ENCODE assay signal across 26 cellular contexts in the genomic region with DNA sequence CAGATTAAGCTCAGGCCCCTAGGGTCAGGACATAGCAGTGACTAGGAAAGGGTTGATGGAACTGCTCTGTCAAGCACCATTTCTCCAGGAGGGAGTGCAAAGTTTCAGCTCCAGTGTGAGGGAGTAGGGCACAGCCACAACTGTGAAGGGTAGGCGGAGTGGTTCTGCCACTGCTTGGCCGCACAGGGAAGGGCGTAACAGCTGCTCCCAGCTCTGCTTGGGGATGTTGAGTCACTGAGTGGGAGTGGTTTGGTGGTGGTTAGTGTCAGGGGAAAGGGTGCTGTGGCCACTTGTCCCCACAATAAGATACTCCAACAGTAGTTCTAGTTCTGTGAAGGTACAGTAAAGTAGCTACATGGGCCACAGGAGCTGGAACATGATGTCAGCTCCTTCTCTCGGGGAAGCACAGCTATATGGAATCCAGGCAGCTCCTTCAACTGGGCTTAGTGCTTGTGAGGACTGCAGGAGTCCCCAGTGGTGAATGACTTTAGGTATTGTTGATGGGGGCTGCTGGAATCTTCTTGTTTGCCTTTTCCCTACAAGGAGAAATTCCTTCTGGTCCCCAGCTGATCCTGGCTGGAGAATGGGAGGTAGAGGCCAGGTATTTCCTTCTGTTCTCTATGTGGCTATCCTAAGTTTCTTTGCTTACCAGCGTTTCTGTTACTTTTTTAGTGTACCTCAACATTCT.
A peak's percentile ranks its signal among the peaks of the same experiment; 100 is the strongest.
DNase-seq lines count a peak whose midpoint lies in the region; ATAC-seq and TF ChIP-seq lines count a peak whose summit lies in the region.
"Had no signal": no experiment of that assay in that cellular context is flagged by ENCODE, and none has a peak within 500 bp of the region (broad histone marks: within the 10 kb centered on the region; RNA-seq: fewer than 3 reads in every experiment).

No MANE protein-coding gene starts in this region.

- no peaks in the 10 kb centered on the region for H3K27me3 Mint-ChIP-seq in glutamatergic neuron (ENCODE audit: unreplicated experiment)
- H3K27me3 Mint-ChIP-seq in activated CD4-positive, alpha-beta memory T cell treated with anti-CD3 and anti-CD28 coated beads, Interleukin-2, amount 10 ng/mL, durations not matched to agents 7 days and 5 days, result no peaks in the 10 kb centered on the region
- H3K27me3 Mint-ChIP-seq: B cell, IgD-negative memory B cell had no signal

- POLR2A ChIA-PET in activated CD4-positive, alpha-beta memory T cell treated with anti-CD3 and anti-CD28 coated beads, Interleukin-2, amount 10 ng/mL, durations not matched to agents 7 days and 5 days (lab: Charles Lee), result no interaction called here

- no peak overlapping the region for H3K4me3 Mint-ChIP-seq in glutamatergic neuron (ENCODE audit: unreplicated experiment)
- H3K4me3 Mint-ChIP-seq in activated CD4-positive, alpha-beta memory T cell treated with anti-CD3 and anti-CD28 coated beads, Interleukin-2, amount 10 ng/mL, durations not matched to agents 7 days and 5 days, result no peak overlapping the region
- H3K4me3 Mint-ChIP-seq: B cell; CD8-positive, alpha-beta T cell; IgD-negative memory B cell had no signal

- no peak overlapping the region for H3K18ac ChIP-seq in mesenchymal stem cell (ENCODE audit: low read depth in 1 of 2, low read length in 2 of 2)

- DNase-seq in Daoy (ENCODE audit: low read depth) (peak; percentile 17), NT2/D1 (ENCODE audit: low read depth, low spot score) (peak; percentile 15), mesenchymal stem cell (no peak), lower lobe of right lung (no peak), glutamatergic neuron (no peak)
- no peak for DNase-seq in activated CD4-positive, alpha-beta memory T cell treated with anti-CD3 and anti-CD28 coated beads, Interleukin-2, amount 10 ng/mL, durations not matched to agents 7 days and 5 days
- no peak for DNase-seq in activated CD4-positive, alpha-beta T cell treated with anti-CD3 and anti-CD28 coated beads, Interleukin-2, amount 50 U/mL, for 48 hours
- DNase-seq: Caco-2; CD8-positive, alpha-beta T cell; EL; GDM1; H7; NCI-H1048; NCI-H1417; NCI-H1694; NCI-H2029 treated with DMSO at 0.1 percent for 48 hours; NCI-H2227 treated with DMSO at 0.1 percent for 48 hours; NCI-H526 treated with DMSO at 0.1 percent for 48 hours; OCI-M1; SK-N-SH had no signal

- H3K4me3 ChIP-seq in NT2/D1 (ENCODE audit: insufficient read length, low read depth), result no peak overlapping the region
- no peak overlapping the region for H3K4me3 ChIP-seq in mesenchymal stem cell (ENCODE audit: insufficient read depth in 1 of 2, low read depth in 1 of 2, low read length in 2 of 2)
- H3K4me3 ChIP-seq in lower lobe of right lung, result no peak overlapping the region

- H3K36me3 Mint-ChIP-seq in glutamatergic neuron (ENCODE audit: unreplicated experiment), result peaks cover 3% of the 10 kb centered on the region
- H3K36me3 Mint-ChIP-seq in activated CD4-positive, alpha-beta memory T cell treated with anti-CD3 and anti-CD28 coated beads, Interleukin-2, amount 10 ng/mL, durations not matched to agents 7 days and 5 days (ENCODE audit: low read depth), result no peaks in the 10 kb centered on the region
- H3K36me3 Mint-ChIP-seq: CD8-positive, alpha-beta T cell had no signal

- H3K79me1 ChIP-seq in mesenchymal stem cell (replicated peaks; ENCODE audit: low read length, poor library complexity, severe bottlenecking), result no peaks in the 10 kb centered on the region

- H3K36me3 ChIP-seq in NT2/D1 (ENCODE audit: insufficient read depth, insufficient read length, low read length) (no peaks in the 10 kb centered on the region), mesenchymal stem cell (ENCODE audit: control insufficient read depth in 1 of 2, insufficient read depth in 2 of 2, low read depth in 1 of 2, low read length in 2 of 2) (no peaks in the 10 kb centered on the region), lower lobe of right lung (no peaks in the 10 kb centered on the region)

- whole genome bisulfite sequencing in mesenchymal stem cell, result 96% methylated on average over 4 of the region's 5 CpGs

- intact Hi-C loops in lower lobe of right lung (cut with DNase I), result no loop called here

- no peaks in the 10 kb centered on the region for H3K9me3 Mint-ChIP-seq in glutamatergic neuron (ENCODE audit: unreplicated experiment)
- peaks cover 12% of the 10 kb centered on the region for H3K9me3 Mint-ChIP-seq in activated CD4-positive, alpha-beta memory T cell treated with anti-CD3 and anti-CD28 coated beads, Interleukin-2, amount 10 ng/mL, durations not matched to agents 7 days and 5 days

- H3K4me1 ChIP-seq in NT2/D1 (ENCODE audit: insufficient read depth, insufficient read length) (no peaks in the 10 kb centered on the region), mesenchymal stem cell (ENCODE audit: control insufficient read depth, insufficient read depth, low read depth, low read length) (no peaks in the 10 kb centered on the region), lower lobe of right lung (no peaks in the 10 kb centered on the region)
- H3K4me1 ChIP-seq: Caco-2 had no signal

- H2AFZ ChIP-seq in mesenchymal stem cell (ENCODE audit: low read depth, low read length), result no peak overlapping the region

- H3K14ac ChIP-seq in mesenchymal stem cell (ENCODE audit: low read length in 2 of 2), result no peak overlapping the region

- H3K27ac ChIP-seq in mesenchymal stem cell (ENCODE audit: low read length, poor library complexity, severe bottlenecking) (no peak overlapping the region), lower lobe of right lung (no peak overlapping the region)
- H3K27ac ChIP-seq: 22Rv1, C4-2B, KMS-11 had no signal

- no peak overlapping the region for H3K4me2 ChIP-seq in mesenchymal stem cell (ENCODE audit: low read length, poor library complexity, severe bottlenecking)
- H3K4me2 ChIP-seq: KMS-11, SK-N-SH had no signal

- TF ChIP-seq CTCF in lower lobe of right lung (IDR thresholded peaks at IDR 0.05) (no peak), glutamatergic neuron (IDR thresholded peaks at IDR 0.05; ENCODE audit: partially characterized antibody, unreplicated experiment) (no peak)

- H2BK120ac ChIP-seq in mesenchymal stem cell (ENCODE audit: low read depth, low read length), result no peak overlapping the region

- H3K23ac ChIP-seq in mesenchymal stem cell (ENCODE audit: low read length in 2 of 2), result no peak overlapping the region

- H3K27me3 ChIP-seq in NT2/D1 (ENCODE audit: insufficient read depth, insufficient read length) (no peaks in the 10 kb centered on the region), mesenchymal stem cell (ENCODE audit: control insufficient read depth in 1 of 2, insufficient read depth in 1 of 2, low read length in 2 of 2) (no peaks in the 10 kb centered on the region), lower lobe of right lung (ENCODE audit: low read depth) (no peaks in the 10 kb centered on the region)

- peak overlapping the region in 1 of 2 experiments; percentile 32 for H2BK12ac ChIP-seq in mesenchymal stem cell (ENCODE audit: low read length in 2 of 2)

- ATAC-seq in esophagus mucosa (peak; percentile 64), lower lobe of right lung (no peak)
- ATAC-seq: CD8-positive, alpha-beta T cell had no signal

- no peak overlapping the region for H2BK5ac ChIP-seq in mesenchymal stem cell (ENCODE audit: low read depth, low read length, poor library complexity, severe bottlenecking)

- CTCF ChIA-PET in activated CD4-positive, alpha-beta memory T cell treated with anti-CD3 and anti-CD28 coated beads, Interleukin-2, amount 10 ng/mL, durations not matched to agents 7 days and 5 days (lab: Charles Lee), result no interaction called here

- H3K9ac ChIP-seq in NT2/D1 (ENCODE audit: insufficient read length, low read depth), result no peak overlapping the region
- no peak overlapping the region for H3K9ac ChIP-seq in mesenchymal stem cell (ENCODE audit: low read length)
- H3K9ac ChIP-seq: KMS-11, SK-N-SH had no signal

- H3K27ac Mint-ChIP-seq in glutamatergic neuron (ENCODE audit: unreplicated experiment), result no peak overlapping the region
- H3K27ac Mint-ChIP-seq in activated CD4-positive, alpha-beta memory T cell treated with anti-CD3 and anti-CD28 coated beads, Interleukin-2, amount 10 ng/mL, durations not matched to agents 7 days and 5 days, result no peak overlapping the region
- H3K27ac Mint-ChIP-seq: B cell; CD8-positive, alpha-beta T cell; IgD-negative memory B cell had no signal

- H3K4me1 Mint-ChIP-seq in glutamatergic neuron (ENCODE audit: low read depth, unreplicated experiment), result no peaks in the 10 kb centered on the region
- no peaks in the 10 kb centered on the region for H3K4me1 Mint-ChIP-seq in activated CD4-positive, alpha-beta memory T cell treated with anti-CD3 and anti-CD28 coated beads, Interleukin-2, amount 10 ng/mL, durations not matched to agents 7 days and 5 days

- no peak overlapping the region for H4K91ac ChIP-seq in mesenchymal stem cell (ENCODE audit: low read length)

- H2AK5ac ChIP-seq in mesenchymal stem cell (ENCODE audit: low read length, severe bottlenecking), result no peak overlapping the region

- no peak overlapping the region for H3K4ac ChIP-seq in mesenchymal stem cell (ENCODE audit: low read depth in 1 of 2, low read length in 2 of 2)

- peak overlapping the region; percentile 2 for H4K8ac ChIP-seq in mesenchymal stem cell (ENCODE audit: low read length)

- H3K9me3 ChIP-seq in NT2/D1 (ENCODE audit: insufficient read depth, low read length) (peaks cover 7% of the 10 kb centered on the region; the same call in 1 of the 2 replicates), mesenchymal stem cell (ENCODE audit: control insufficient read depth, low read length) (peaks cover 29% of the 10 kb centered on the region), lower lobe of right lung (peaks cover 7% of the 10 kb centered on the region)
- H3K9me3 ChIP-seq: Caco-2 had no signal

- no peak overlapping the region for H2BK15ac ChIP-seq in mesenchymal stem cell (ENCODE audit: low read depth, poor library complexity, severe bottlenecking)

Comparison
In these comparisons a context has a peak if more than half of its experiments do, and no peak if none do; other contexts are left out.
1. DNase-seq: peak in Daoy (single experiment) and NT2/D1 (single experiment); none in mesenchymal stem cell (single experiment), lower lobe of right lung (single experiment), glutamatergic neuron (single experiment), activated CD4-positive, alpha-beta memory T cell treated with anti-CD3 and anti-CD28 coated beads, Interleukin-2, amount 10 ng/mL, durations not matched to agents 7 days and 5 days (single experiment) and activated CD4-positive, alpha-beta T cell treated with anti-CD3 and anti-CD28 coated beads, Interleukin-2, amount 50 U/mL, for 48 hours (0 of 2).